Comparison of ENCODE assay signal across 2 cellular contexts in the genomic region with DNA sequence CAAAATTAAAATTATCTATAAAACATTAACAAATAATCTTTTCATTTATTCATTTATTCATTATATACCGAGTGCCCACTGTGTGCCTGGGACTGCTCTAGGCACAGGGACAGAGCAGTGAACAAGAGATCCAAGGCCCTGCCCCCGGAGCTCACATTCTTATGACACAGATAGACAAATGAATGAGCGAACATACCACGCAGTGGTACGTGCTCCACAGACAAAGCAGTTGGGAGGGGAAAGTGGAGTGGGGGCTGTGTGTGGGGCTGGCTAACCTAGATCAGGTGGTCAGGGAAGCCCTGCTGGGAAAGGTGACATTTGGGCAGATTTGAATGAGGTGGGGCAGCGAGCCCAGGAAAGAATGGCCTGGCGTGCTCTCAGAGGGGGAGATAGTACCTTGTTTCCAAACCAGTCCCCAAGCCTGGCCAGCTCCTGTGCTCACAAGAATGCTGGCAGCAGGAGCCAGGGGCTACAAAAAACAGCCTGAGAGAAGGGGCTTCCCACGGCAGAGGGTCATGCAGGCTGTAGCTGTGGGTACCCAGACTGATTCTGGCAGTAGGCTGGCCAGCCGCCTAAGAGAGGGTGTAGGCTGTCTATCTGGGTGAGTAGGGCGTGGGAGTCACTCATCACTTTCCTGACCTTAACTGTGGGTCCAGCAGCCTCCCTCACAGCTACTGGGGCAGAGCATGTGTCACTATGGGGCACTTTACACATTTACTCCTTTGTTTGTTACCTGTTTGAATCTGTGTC.
TF ChIP-seq lines count a peak whose summit lies in the region.

No MANE protein-coding gene starts in this region.

TF ChIP-seq in IMR-90, 13 proteins besides CTCF, POLR2A, EP300 and RAD21:
- TF ChIP-seq MAZ (IDR thresholded peaks at IDR 0.05; ENCODE audit: borderline replicate concordance, low read depth, low read length) (peak; percentile 23; the same call in 1 of the 2 replicates), RFX5 (IDR thresholded peaks at IDR 0.05; ENCODE audit: low read depth, low read length) (no peak), MAFK (IDR thresholded peaks at IDR 0.05; ENCODE audit: low read depth, low read length) (no peak)

TF ChIP-seq in K562, 482 proteins besides CTCF, POLR2A, EP300 and RAD21:
- TF ChIP-seq RHOXF2B (CRISPR knock-in tag; conservative IDR thresholded peaks at IDR 0.05): no peak
- no peak for TF ChIP-seq FIP1L1 (IDR thresholded peaks at IDR 0.05; ENCODE audit: low read depth, low read length, poor library complexity, severe bottlenecking)
- TF ChIP-seq RAD51 (IDR thresholded peaks at IDR 0.05; ENCODE audit: borderline replicate concordance, low read depth): no peak
- no peak for TF ChIP-seq TAF1 (IDR thresholded peaks at IDR 0.05; ENCODE audit: control insufficient read depth, extremely low read depth, insufficient read depth, low read length, severe bottlenecking)
- TF ChIP-seq EGR1 (conservative IDR thresholded peaks at IDR 0.05): peak; percentile 44
- no peak for TF ChIP-seq BRD4 (IDR thresholded peaks at IDR 0.05)
- peak; percentile 46 for TF ChIP-seq MEIS2 (IDR thresholded peaks at IDR 0.05; ENCODE audit: partially characterized antibody)
- TF ChIP-seq JUND (IDR thresholded peaks at IDR 0.05; ENCODE audit: borderline replicate concordance, low read depth, low read length): peak; percentile 17; the same call in 1 of the 2 replicates
- TF ChIP-seq JUND (tag; IDR thresholded peaks at IDR 0.05; ENCODE audit: borderline replicate concordance, low read depth, low read length): no peak
- TF ChIP-seq RCOR1 (IDR thresholded peaks at IDR 0.05; ENCODE audit: borderline replicate concordance in 1 of 2, low read depth in 2 of 2, low read length in 2 of 2): 0 out of 4 replicates have a peak, but pooled peaks of 1 of the 2 experiments have one; percentile 20
